In the genomic region with DNA sequence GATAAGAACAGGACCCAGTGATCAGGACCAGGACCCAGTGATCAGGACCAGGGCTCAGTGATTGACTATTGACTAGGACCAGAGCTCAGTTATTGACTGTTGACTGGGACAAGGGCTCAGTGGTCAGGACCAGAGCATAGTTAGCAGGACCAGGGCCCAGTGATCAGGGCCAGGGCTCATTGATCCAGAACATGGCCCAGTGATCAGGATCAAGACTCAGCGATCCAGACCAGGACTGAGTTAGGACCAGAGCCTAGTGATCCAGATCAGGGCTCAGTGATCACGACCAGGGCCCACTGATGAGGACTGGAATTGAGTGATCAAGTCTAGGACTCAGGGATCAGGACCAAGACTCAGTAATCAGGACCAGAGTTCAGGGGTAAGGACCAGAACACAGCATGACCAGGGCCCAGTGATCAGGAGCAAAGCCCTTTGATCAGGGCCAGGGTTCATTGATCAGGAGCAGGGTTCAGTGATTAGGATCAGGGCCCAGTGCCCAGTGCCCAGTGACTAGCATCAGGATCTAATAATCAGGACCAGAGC, we compare ENCODE assay signal across 20 cellular contexts.
DNase-seq lines count a peak whose midpoint lies in the region; ATAC-seq and TF ChIP-seq lines count a peak whose summit lies in the region.
"Had no signal": no experiment of that assay in that cellular context is flagged by ENCODE, and none has a peak within 500 bp of the region (broad histone marks: within the 10 kb centered on the region; RNA-seq: fewer than 3 reads in every experiment).

No MANE protein-coding gene starts in this region.

- H3K4me1 Mint-ChIP-seq in stimulated activated naive CD8-positive, alpha-beta T cell treated with anti-CD3 and anti-CD28 coated beads, Interleukin-15, amount 100 ng/mL, for 72 hours = peaks cover 14% of the 10 kb centered on the region

- H3K27me3 Mint-ChIP-seq in stimulated activated naive CD8-positive, alpha-beta T cell treated with anti-CD3 and anti-CD28 coated beads, Interleukin-15, amount 100 ng/mL, for 72 hours = no peaks in the 10 kb centered on the region

- H3K27ac ChIP-seq in RWPE2 (ENCODE audit: poor library complexity, severe bottlenecking) = no peak overlapping the region
- no peak overlapping the region for H3K27ac ChIP-seq in upper lobe of right lung
- H3K27ac ChIP-seq: SK-N-MC, WERI-Rb-1 had no signal

- H3K4me1 ChIP-seq in RWPE2 (ENCODE audit: insufficient read depth, poor library complexity, severe bottlenecking) (no peaks in the 10 kb centered on the region), upper lobe of right lung (no peaks in the 10 kb centered on the region)

- peak overlapping the region; percentile 58 to 65 for H3K27ac Mint-ChIP-seq in stimulated activated naive CD8-positive, alpha-beta T cell treated with anti-CD3 and anti-CD28 coated beads, Interleukin-15, amount 100 ng/mL, for 72 hours

- no peak overlapping the region for H3K4me3 Mint-ChIP-seq in stimulated activated naive CD8-positive, alpha-beta T cell treated with anti-CD3 and anti-CD28 coated beads, Interleukin-15, amount 100 ng/mL, for 72 hours

- H3K4me3 ChIP-seq in RWPE2 (ENCODE audit: severe bottlenecking) = no peak overlapping the region
- no peak overlapping the region for H3K4me3 ChIP-seq in upper lobe of right lung
- H3K4me3 ChIP-seq: SK-N-MC had no signal

- no peak for ATAC-seq in stimulated activated naive CD8-positive, alpha-beta T cell treated with anti-CD3 and anti-CD28 coated beads, Interleukin-15, amount 100 ng/mL, for 72 hours
- ATAC-seq in stimulated activated naive CD8-positive, alpha-beta T cell treated with anti-CD3 and anti-CD28 coated beads, Interleukin-15, Interleukin-2, amounts not matched to agents 100 U/mL and 50 U/mL, for 24 hours = no peak
- ATAC-seq in RWPE2 (ENCODE audit: low read depth) (no peak), left lobe of liver (peak; percentile 49), upper lobe of right lung (no peak), GM19463 (IDR thresholded peaks at IDR 0.05; ENCODE audit: unreplicated experiment) (no peak)

- H3K9me3 ChIP-seq in RWPE2 (ENCODE audit: severe bottlenecking) (no peaks in the 10 kb centered on the region), upper lobe of right lung (no peaks in the 10 kb centered on the region)

- H3K27me3 ChIP-seq in RWPE2 (ENCODE audit: insufficient read depth, poor library complexity, severe bottlenecking) (no peaks in the 10 kb centered on the region), upper lobe of right lung (no peaks in the 10 kb centered on the region)

- H3K36me3 ChIP-seq in RWPE2 (ENCODE audit: low read depth) (no peaks in the 10 kb centered on the region), upper lobe of right lung (no peaks in the 10 kb centered on the region)
- H3K36me3 ChIP-seq: WERI-Rb-1 had no signal

- TF ChIP-seq CTCF in RWPE2 (IDR thresholded peaks at IDR 0.05; ENCODE audit: poor library complexity, severe bottlenecking) (no peak), upper lobe of right lung (IDR thresholded peaks at IDR 0.05) (no peak)

- no peaks in the 10 kb centered on the region for H3K9me3 Mint-ChIP-seq in stimulated activated naive CD8-positive, alpha-beta T cell treated with anti-CD3 and anti-CD28 coated beads, Interleukin-15, amount 100 ng/mL, for 72 hours

- intact Hi-C loops in upper lobe of right lung (cut with DNase I) = loop anchor here (10.0 kb wide), 1 partner anchor 118 kb away; no protein-coding TSS in a partner anchor

- peak in 1 of 2 donors; percentile 5 for DNase-seq in stimulated activated naive CD8-positive, alpha-beta T cell treated with anti-CD3 and anti-CD28 coated beads, Interleukin-15, amount 100 ng/mL, for 72 hours
- no peak for DNase-seq in stimulated activated naive CD8-positive, alpha-beta T cell treated with anti-CD3 and anti-CD28 coated beads, Interleukin-15, Interleukin-2, amounts not matched to agents 100 U/mL and 50 U/mL, for 24 hours
- DNase-seq in RWPE2 (ENCODE audit: low spot score) (peak; percentile 51), left lobe of liver (ENCODE audit: low spot score) (peak; percentile 58), upper lobe of right lung (peak; percentile 29), NCI-H146 treated with DMSO at 0.1 percent for 48 hours (lab: John Stamatoyannopoulos, UW; ENCODE audit: unreplicated experiment) (no peak), NCI-H1092 treated with DMSO at 0.1 percent for 48 hours (lab: John Stamatoyannopoulos, UW) (no peak)
- DNase-seq: activated naive CD4-positive, alpha-beta T cell; amniotic stem cell; C1 segment of cervical spinal cord; effector CD4-positive, alpha-beta T cell; GOT3; KG1; NCI-H146; NCI-H526 treated with DMSO at 0.1 percent for 48 hours; RPMI8226; T-helper 2 cell; WERI-Rb-1 had no signal

Comparison
In these comparisons a context has a peak if more than half of its experiments do, and no peak if none do; other contexts are left out.
1. DNase-seq: peak in RWPE2 (single experiment), left lobe of liver (single experiment) and upper lobe of right lung (single experiment); none in stimulated activated naive CD8-positive, alpha-beta T cell treated with anti-CD3 and anti-CD28 coated beads, Interleukin-15, Interleukin-2, amounts not matched to agents 100 U/mL and 50 U/mL, for 24 hours (single experiment), NCI-H146 treated with DMSO at 0.1 percent for 48 hours (single experiment) and NCI-H1092 treated with DMSO at 0.1 percent for 48 hours (single experiment).